23 cellular contexts compared by ENCODE assay signal in the genomic region with DNA sequence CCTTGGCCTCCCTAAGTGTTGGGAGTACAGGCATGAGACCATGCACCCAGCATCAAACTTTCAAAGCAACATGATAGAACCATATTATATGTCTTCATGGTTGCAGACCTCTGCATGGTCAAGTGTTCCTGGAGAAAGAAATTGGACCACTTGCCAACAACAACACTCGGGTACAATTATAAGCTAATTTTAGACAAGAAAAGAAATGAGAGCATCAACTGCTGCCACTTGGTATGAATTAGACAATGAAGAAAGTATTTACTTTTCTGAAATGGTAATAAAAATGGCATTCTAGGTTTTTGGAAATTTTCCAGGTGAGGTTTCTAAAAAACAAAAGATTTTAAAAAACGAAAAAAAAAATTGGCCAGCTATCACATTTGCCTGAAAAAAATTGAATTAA. TPM values are rescaled to one million over a fixed set of nuclear protein-coding genes. Genes with fewer than 3 reads are reported as not detected.
"Had no signal": no experiment of that assay in that cellular context is flagged by ENCODE, and none has a peak within 500 bp of the region (broad histone marks: within the 10 kb centered on the region; RNA-seq: fewer than 3 reads in every experiment).

No MANE protein-coding gene starts in this region.

- H3K27ac ChIP-seq: ascending aorta, body of pancreas, KMS-11 had no signal

- H3K9ac ChIP-seq: KMS-11 had no signal

- DNase-seq: activated CD4-positive, alpha-beta T cell treated with anti-CD3 and anti-CD28 coated beads for 4 hours; activated CD8-positive, alpha-beta memory T cell treated with anti-CD3 and anti-CD28 coated beads, Interleukin-2, amount 50 U/mL, for 4 hours; activated CD8-positive, alpha-beta T cell treated with anti-CD3 and anti-CD28 coated beads for 36 hours; activated effector memory CD4-positive, alpha-beta T cell treated with anti-CD3 and anti-CD28 coated beads, Interleukin-2, amount 50 U/mL, for 16 hours; activated naive CD4-positive, alpha-beta T cell treated with Interleukin-2 at 50 U/mL for 16 hours; activated naive CD8-positive, alpha-beta T cell treated with anti-CD3 and anti-CD28 coated beads, Interleukin-2, amount 50 U/mL, for 24 hours; activated T-cell treated with anti-CD3 and anti-CD28 coated beads, Interleukin-2, amount 50 U/mL, for 1 hour; amniotic stem cell; body of pancreas; central memory CD4-positive, alpha-beta T cell; NCI-H1092; NCI-H1436; NCI-H1694 treated with DMSO at 0.1 percent for 48 hours; NCI-H2081 treated with DMSO at 0.1 percent for 48 hours; NCI-H2171; NCI-H2227 treated with DMSO at 0.1 percent for 48 hours; NCI-H526; PC-3; SHP77 treated with DMSO at 0.1 percent for 48 hours had no signal

- ATAC-seq: activated CD4-positive, CD25-positive, alpha-beta regulatory T cell treated with anti-CD3 and anti-CD28 coated beads, Interleukin-2, amount 50 U/mL, for 24 hours; activated CD8-positive, alpha-beta T cell treated with anti-CD3 and anti-CD28 coated beads for 36 hours; activated naive CD4-positive, alpha-beta T cell treated with anti-CD3 and anti-CD28 coated beads, Interleukin-2, amount 50 U/mL, for 72 hours; activated naive CD8-positive, alpha-beta T cell treated with anti-CD3 and anti-CD28 coated beads, Interleukin-2, amount 50 U/mL, for 24 hours; body of pancreas; PC-3 had no signal

- H3K4me2 ChIP-seq: KMS-11 had no signal

- H3K9me3 ChIP-seq: ascending aorta, body of pancreas had no signal

- H3K27me3 ChIP-seq: ascending aorta, body of pancreas had no signal

- H3K36me3 ChIP-seq: ascending aorta had no signal

- H3K4me3 ChIP-seq: ascending aorta, body of pancreas had no signal

RNA-seq across cellular contexts. Expression of a gene that starts 20.3 kb away (rescaled TPM):
- total RNA-seq: PC-3 had no signal
